In genomic region chr20:15628954-15629353, GRCh38 we compare ENCODE assay signal across 32 cellular contexts.
"Had no signal": no experiment of that assay in that cellular context is flagged by ENCODE, and none has a peak within 500 bp of the region (broad histone marks: within the 10 kb centered on the region; RNA-seq: fewer than 3 reads in every experiment).

No MANE protein-coding gene starts in this region.

- H3K36me3 ChIP-seq: ascending aorta, cardiac muscle cell had no signal

- H3K27ac ChIP-seq: ascending aorta, cardiac muscle cell, VCaP had no signal

- H3K27me3 ChIP-seq: ascending aorta, cardiac muscle cell had no signal

- DNase-seq: activated CD4-positive, alpha-beta memory T cell treated with anti-CD3 and anti-CD28 coated beads, Interleukin-2, amount 10 ng/mL, durations not matched to agents 7 days and 5 days; activated CD4-positive, alpha-beta T cell treated with anti-CD3 and anti-CD28 coated beads for 1 hour; activated CD4-positive, alpha-beta T cell treated with anti-CD3 and anti-CD28 coated beads for 36 hours; activated CD4-positive, alpha-beta T cell treated with anti-CD3 and anti-CD28 coated beads for 48 hours; activated CD4-positive, alpha-beta T cell treated with anti-CD3 and anti-CD28 coated beads, Interleukin-2, amount 10 ng/mL, durations not matched to agents 7 days and 5 days; activated CD4-positive, alpha-beta T cell treated with anti-CD3 and anti-CD28 coated beads, Interleukin-2, amount 50 U/mL, for 48 hours; activated CD4-positive, CD25-positive, alpha-beta regulatory T cell; activated CD8-positive, alpha-beta memory T cell treated with anti-CD3 and anti-CD28 coated beads for 24 hours; activated CD8-positive, alpha-beta memory T cell treated with anti-CD3 and anti-CD28 coated beads, Interleukin-2, amount 10 ng/mL, durations not matched to agents 7 days and 5 days; activated CD8-positive, alpha-beta memory T cell treated with anti-CD3 and anti-CD28 coated beads, Interleukin-2, amount 50 U/mL, for 48 hours; activated CD8-positive, alpha-beta T cell treated with anti-CD3 and anti-CD28 coated beads, Interleukin-2, amount 10 ng/mL, durations not matched to agents 7 days and 5 days; activated effector memory CD4-positive, alpha-beta T cell treated with Interleukin-2 at 50 U/mL for 16 hours; activated gamma-delta T cell; activated naive CD4-positive, alpha-beta T cell treated with anti-CD3 and anti-CD28 coated beads, Interleukin-2, amount 10 ng/mL, durations not matched to agents 7 days and 5 days; activated naive CD4-positive, alpha-beta T cell treated with Interleukin-2 at 50 U/mL for 16 hours; activated naive CD8-positive, alpha-beta T cell treated with anti-CD3 and anti-CD28 coated beads, Interleukin-2, amount 10 ng/mL, durations not matched to agents 7 days and 5 days; activated naive CD8-positive, alpha-beta T cell treated with anti-CD3 and anti-CD28 coated beads, Interleukin-2, amount 50 U/mL, for 24 hours; activated T-cell treated with anti-CD3 and anti-CD28 coated beads, Interleukin-2, amount 50 U/mL, for 24 hours; activated T-cell treated with anti-CD3 and anti-CD28 coated beads, Interleukin-2, amount 50 U/mL, for 48 hours; amygdala; anterior cingulate cortex; caudate nucleus; cerebellar nuclear complex; T-helper 17 cell; T1000 had no signal

- FAIRE-seq: bronchial epithelial cell, TTC549 had no signal

- ATAC-seq: activated CD4-positive, alpha-beta T cell treated with anti-CD3 and anti-CD28 coated beads for 36 hours; activated CD4-positive, CD25-positive, alpha-beta regulatory T cell treated with anti-CD3 and anti-CD28 coated beads, Interleukin-2, amount 50 U/mL, for 24 hours; activated CD8-positive, alpha-beta memory T cell treated with anti-CD3 and anti-CD28 coated beads, Interleukin-2, amount 10 ng/mL, durations not matched to agents 7 days and 5 days; activated CD8-positive, alpha-beta T cell treated with anti-CD3 and anti-CD28 coated beads, Interleukin-2, amount 10 ng/mL, durations not matched to agents 7 days and 5 days; activated naive CD8-positive, alpha-beta T cell treated with anti-CD3 and anti-CD28 coated beads, Interleukin-2, amount 50 U/mL, for 24 hours; T-helper 17 cell; WTC11 had no signal

- H3K4me1 ChIP-seq: ascending aorta had no signal

- H3K4me3 ChIP-seq: ascending aorta, cardiac muscle cell had no signal

- H3K9me3 ChIP-seq: ascending aorta had no signal
